ENCODE assay signal across 9 cellular contexts in the genomic region with DNA sequence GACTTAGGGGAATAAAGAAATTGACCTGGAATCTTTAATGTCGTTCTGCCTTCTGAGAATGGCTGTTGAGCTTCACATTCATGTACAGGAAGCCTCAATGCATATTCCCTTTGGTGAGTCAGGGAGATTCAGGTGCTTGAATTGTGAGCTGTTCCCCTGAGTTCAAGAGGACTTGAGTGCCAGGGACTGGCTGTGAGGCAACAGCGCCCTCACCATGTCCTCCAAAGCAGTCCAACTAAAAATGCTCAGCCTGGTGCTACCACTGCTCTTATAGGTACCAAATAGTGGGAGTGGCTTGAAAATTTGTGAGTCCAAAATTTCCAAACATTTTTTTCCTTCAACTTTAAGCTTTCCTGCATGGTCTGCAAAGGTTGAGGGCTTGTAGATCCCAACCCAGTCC. TPM values are rescaled to one million over a fixed set of nuclear protein-coding genes. Genes with fewer than 3 reads are reported as not detected.
DNase-seq lines count a peak whose midpoint lies in the region; ATAC-seq, FAIRE-seq and TF ChIP-seq lines count a peak whose summit lies in the region.
"Had no signal": no experiment of that assay in that cellular context is flagged by ENCODE, and none has a peak within 500 bp of the region (broad histone marks: within the 10 kb centered on the region; RNA-seq: fewer than 3 reads in every experiment).

No MANE protein-coding gene starts in this region.

- POLR2A ChIA-PET in RWPE1 (lab: Yijun Ruan, JAX; ENCODE audit: low non-redundant PET): no interaction called here

- H3K79me2 ChIP-seq in GM23338 (replicated peaks; ENCODE audit: insufficient read depth): no peaks in the 10 kb centered on the region

- H3K36me3 ChIP-seq in GM23338 (ENCODE audit: insufficient read depth): peaks cover 10% of the 10 kb centered on the region; the same call in 1 of the 2 replicates

- peaks cover 8% of the 10 kb centered on the region for H3K36me3 Mint-ChIP-seq in GM23338 (ENCODE audit: low read depth)

- no peaks in the 10 kb centered on the region for H3K9me2 ChIP-seq in GM23338 (ENCODE audit: insufficient read depth)

- no peaks in the 10 kb centered on the region for H3K4me1 ChIP-seq in GM23338 (ENCODE audit: insufficient read depth)

- no peaks in the 10 kb centered on the region for H3K27me3 ChIP-seq in GM23338 (ENCODE audit: insufficient read depth)

- DNase-seq in COLO668 (lab: John Stamatoyannopoulos, UW; ENCODE audit: unreplicated experiment): peak; percentile 55
- peak; percentile 83 for DNase-seq in GM23338 (ENCODE audit: low spot score)
- DNase-seq in RWPE1 (ENCODE audit: low spot score): peak; percentile 38
- DNase-seq in glomerular visceral epithelial cell (ENCODE audit: extremely low spot score): peak; percentile 44
- no peak for DNase-seq in posterior vena cava (ENCODE audit: low spot score)
- DNase-seq in frontal cortex (ENCODE audit: low spot score in 2 of 2): no peak
- no peak for DNase-seq in germinal center (ENCODE audit: low spot score)
- DNase-seq: stimulated activated CD4-positive, alpha-beta T cell treated with anti-CD3 and anti-CD28 coated beads, Interleukin-12 subunit alpha, Interleukin-12 subunit beta, amount 100 ng/mL, for 4 hours had no signal

- H3K4me3 ChIP-seq in GM23338: no peak overlapping the region

- TF ChIP-seq CTCF in GM23338 (conservative IDR thresholded peaks at IDR 0.05; ENCODE audit: low read depth in 2 of 2): peak; percentile 78 to 84
- TF ChIP-seq CTCF in RWPE1 (conservative IDR thresholded peaks at IDR 0.05; ENCODE audit: low read depth): peak; percentile 45; the same call in 1 of the 2 replicates

- H3K4me2 ChIP-seq in GM23338: no peak overlapping the region

- H3K9me3 Mint-ChIP-seq in GM23338: no peaks in the 10 kb centered on the region

- H3K27ac ChIP-seq in GM23338 (ENCODE audit: low read depth): no peak overlapping the region
- no peak overlapping the region for H3K27ac ChIP-seq in RWPE1

- CTCF ChIA-PET in RWPE1 (lab: Yijun Ruan, JAX): interaction anchor here (0.6 to 1.9 kb wide), 6 partner anchors 21 to 540 kb away, joined by 3 to 7 read pairs (median 4); no protein-coding TSS in a partner anchor

- no peaks in the 10 kb centered on the region for H3F3A ChIP-seq in GM23338 (replicated peaks; ENCODE audit: low read depth)

- H3K4me3 Mint-ChIP-seq in GM23338: no peak overlapping the region

- ATAC-seq in GM23338: peak; percentile 100
- ATAC-seq in HG03521 (IDR thresholded peaks at IDR 0.05; ENCODE audit: unreplicated experiment): no peak

- no peaks in the 10 kb centered on the region for H3K4me1 Mint-ChIP-seq in GM23338

- H3K27ac Mint-ChIP-seq in GM23338: no peak overlapping the region

- no peak for FAIRE-seq in frontal cortex (lab: Jason Lieb, UNC)

- H4K20me1 ChIP-seq in GM23338 (replicated peaks; ENCODE audit: insufficient read depth): 0 out of 2 replicates have a peak, but pooled peaks cover 6% of the 10 kb centered on the region

- intact Hi-C loops in posterior vena cava (cut with DNase I): no loop called here

- peaks cover 2% of the 10 kb centered on the region for H3K27me3 Mint-ChIP-seq in GM23338 (ENCODE audit: insufficient read depth, low read depth, poor library complexity)

- H2AFZ ChIP-seq in GM23338: no peak overlapping the region

TF ChIP-seq in GM23338, 12 proteins besides CTCF, POLR2A, EP300 and RAD21:
- no peak for TF ChIP-seq POLR2AphosphoS5 (IDR thresholded peaks at IDR 0.05; ENCODE audit: low read depth)
- TF ChIP-seq NANOG (IDR thresholded peaks at IDR 0.05; ENCODE audit: borderline replicate concordance): no peak
- no peak for TF ChIP-seq JUNB (IDR thresholded peaks at IDR 0.05; ENCODE audit: unreplicated experiment)
- no peak for TF ChIP-seq EZH2 (IDR thresholded peaks at IDR 0.05; ENCODE audit: low read depth, unreplicated experiment)
- no peak for TF ChIP-seq EZH2phosphoT487 (IDR thresholded peaks at IDR 0.05; ENCODE audit: unreplicated experiment)
- TF ChIP-seq, protein P1, sequence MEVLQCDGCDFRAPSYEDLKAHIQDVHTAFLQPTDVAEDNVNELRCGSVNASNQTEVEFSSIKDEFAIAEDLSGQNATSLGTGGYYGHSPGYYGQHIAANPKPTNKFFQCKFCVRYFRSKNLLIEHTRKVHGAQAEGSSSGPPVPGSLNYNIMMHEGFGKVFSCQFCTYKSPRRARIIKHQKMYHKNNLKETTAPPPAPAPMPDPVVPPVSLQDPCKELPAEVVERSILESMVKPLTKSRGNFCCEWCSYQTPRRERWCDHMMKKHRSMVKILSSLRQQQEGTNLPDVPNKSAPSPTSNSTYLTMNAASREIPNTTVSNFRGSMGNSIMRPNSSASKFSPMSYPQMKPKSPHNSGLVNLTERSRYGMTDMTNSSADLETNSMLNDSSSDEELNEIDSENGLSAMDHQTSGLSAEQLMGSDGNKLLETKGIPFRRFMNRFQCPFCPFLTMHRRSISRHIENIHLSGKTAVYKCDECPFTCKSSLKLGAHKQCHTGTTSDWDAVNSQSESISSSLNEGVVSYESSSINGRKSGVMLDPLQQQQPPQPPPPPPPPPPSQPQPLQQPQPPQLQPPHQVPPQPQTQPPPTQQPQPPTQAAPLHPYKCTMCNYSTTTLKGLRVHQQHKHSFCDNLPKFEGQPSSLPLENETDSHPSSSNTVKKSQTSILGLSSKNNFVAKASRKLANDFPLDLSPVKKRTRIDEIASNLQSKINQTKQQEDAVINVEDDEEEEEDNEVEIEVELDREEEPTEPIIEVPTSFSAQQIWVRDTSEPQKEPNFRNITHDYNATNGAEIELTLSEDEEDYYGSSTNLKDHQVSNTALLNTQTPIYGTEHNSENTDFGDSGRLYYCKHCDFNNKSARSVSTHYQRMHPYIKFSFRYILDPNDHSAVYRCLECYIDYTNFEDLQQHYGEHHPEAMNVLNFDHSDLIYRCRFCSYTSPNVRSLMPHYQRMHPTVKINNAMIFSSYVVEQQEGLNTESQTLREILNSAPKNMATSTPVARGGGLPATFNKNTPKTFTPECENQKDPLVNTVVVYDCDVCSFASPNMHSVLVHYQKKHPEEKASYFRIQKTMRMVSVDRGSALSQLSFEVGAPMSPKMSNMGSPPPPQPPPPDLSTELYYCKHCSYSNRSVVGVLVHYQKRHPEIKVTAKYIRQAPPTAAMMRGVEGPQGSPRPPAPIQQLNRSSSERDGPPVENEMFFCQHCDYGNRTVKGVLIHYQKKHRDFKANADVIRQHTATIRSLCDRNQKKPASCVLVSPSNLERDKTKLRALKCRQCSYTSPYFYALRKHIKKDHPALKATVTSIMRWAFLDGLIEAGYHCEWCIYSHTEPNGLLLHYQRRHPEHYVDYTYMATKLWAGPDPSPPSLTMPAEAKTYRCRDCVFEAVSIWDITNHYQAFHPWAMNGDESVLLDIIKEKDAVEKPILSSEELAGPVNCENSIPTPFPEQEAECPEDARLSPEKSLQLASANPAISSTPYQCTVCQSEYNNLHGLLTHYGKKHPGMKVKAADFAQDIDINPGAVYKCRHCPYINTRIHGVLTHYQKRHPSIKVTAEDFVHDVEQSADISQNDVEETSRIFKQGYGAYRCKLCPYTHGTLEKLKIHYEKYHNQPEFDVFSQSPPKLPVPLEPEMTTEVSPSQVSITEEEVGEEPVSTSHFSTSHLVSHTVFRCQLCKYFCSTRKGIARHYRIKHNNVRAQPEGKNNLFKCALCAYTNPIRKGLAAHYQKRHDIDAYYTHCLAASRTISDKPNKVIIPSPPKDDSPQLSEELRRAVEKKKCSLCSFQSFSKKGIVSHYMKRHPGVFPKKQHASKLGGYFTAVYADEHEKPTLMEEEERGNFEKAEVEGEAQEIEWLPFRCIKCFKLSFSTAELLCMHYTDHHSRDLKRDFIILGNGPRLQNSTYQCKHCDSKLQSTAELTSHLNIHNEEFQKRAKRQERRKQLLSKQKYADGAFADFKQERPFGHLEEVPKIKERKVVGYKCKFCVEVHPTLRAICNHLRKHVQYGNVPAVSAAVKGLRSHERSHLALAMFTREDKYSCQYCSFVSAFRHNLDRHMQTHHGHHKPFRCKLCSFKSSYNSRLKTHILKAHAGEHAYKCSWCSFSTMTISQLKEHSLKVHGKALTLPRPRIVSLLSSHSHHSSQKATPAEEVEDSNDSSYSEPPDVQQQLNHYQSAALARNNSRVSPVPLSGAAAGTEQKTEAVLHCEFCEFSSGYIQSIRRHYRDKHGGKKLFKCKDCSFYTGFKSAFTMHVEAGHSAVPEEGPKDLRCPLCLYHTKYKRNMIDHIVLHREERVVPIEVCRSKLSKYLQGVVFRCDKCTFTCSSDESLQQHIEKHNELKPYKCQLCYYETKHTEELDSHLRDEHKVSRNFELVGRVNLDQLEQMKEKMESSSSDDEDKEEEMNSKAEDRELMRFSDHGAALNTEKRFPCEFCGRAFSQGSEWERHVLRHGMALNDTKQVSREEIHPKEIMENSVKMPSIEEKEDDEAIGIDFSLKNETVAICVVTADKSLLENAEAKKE (CRISPR knock-in tag; IDR thresholded peaks at IDR 0.05): no peak
- TF ChIP-seq ZNF331 (CRISPR knock-in tag; IDR thresholded peaks at IDR 0.05; ENCODE audit: low read depth): no peak

RNA-seq across cellular contexts. Expression of gene LEO1, which starts 54.1 kb away (rescaled TPM):
- 34.7 and 41.4 TPM in 2 replicates for total RNA-seq in GM23338 (2014; rRNA removed; shearing (Covaris generic))
- polyA plus RNA-seq in GM23338 (2016; fragmentation: Nextera tagmentation; extraction: Ambion mirVana): 44.1 and 55.6 TPM in 2 replicates
- total RNA-seq in posterior vena cava (1 to 10 TPM; 9.1 to 10.0 TPM), frontal cortex (47.7 TPM)

Comparison
In these comparisons a context has a peak if more than half of its experiments do, and no peak if none do; other contexts are left out.
1. DNase-seq: peak in COLO668 (single experiment), GM23338 (single experiment), RWPE1 (single experiment) and glomerular visceral epithelial cell (single experiment); none in posterior vena cava (single experiment), frontal cortex (0 of 2) and germinal center (single experiment).